In genomic region chr7:128665057-128665456, GRCh38 we compare ENCODE assay signal across 20 cellular contexts.
"Had no signal": no experiment of that assay in that cellular context is flagged by ENCODE, and none has a peak within 500 bp of the region (broad histone marks: within the 10 kb centered on the region; RNA-seq: fewer than 3 reads in every experiment).

No MANE protein-coding gene starts in this region.

- H3K9me3 ChIP-seq: colonic mucosa, gastrocnemius medialis, right lobe of liver, thyroid gland had no signal

- H3K4me1 Mint-ChIP-seq: natural killer cell; stimulated activated effector memory CD8-positive, alpha-beta T cell treated with anti-CD3 and anti-CD28 coated beads, Interleukin-12 subunit alpha, Interleukin-12 subunit beta, amount 100 ng/mL, for 72 hours had no signal

- H3K4me3 ChIP-seq: colonic mucosa, gastrocnemius medialis, lung, right lobe of liver, stomach, thyroid gland had no signal

- H3K27me3 ChIP-seq: colonic mucosa, gastrocnemius medialis, right lobe of liver, stomach, thyroid gland had no signal

- DNase-seq: colonic mucosa; effector memory CD4-positive, alpha-beta T cell; foreskin fibroblast; gastrocnemius medialis; kidney; natural killer cell; right lobe of liver; stimulated activated CD4-positive, alpha-beta T cell treated with anti-CD3 and anti-CD28 coated beads, Interleukin-2, amount 100 ng/mL, for 24 hours; stimulated activated CD4-positive, alpha-beta T cell treated with anti-CD3 and anti-CD28 coated beads, Interleukin-4, amount 100 ng/mL, for 24 hours; stimulated activated naive CD4-positive, alpha-beta T cell treated with Interleukin-2 at 50 U/mL for 16 hours; stomach; thyroid gland; trophoblast cell had no signal

- H3K4me3 Mint-ChIP-seq: dendritic cell treated with granulocyte-macrophage colony-stimulating factor and Interleukin-4, amounts not matched to agents 40 ng/mL and 50 ng/mL, for 4 days; memory B cell; natural killer cell; stimulated activated effector memory CD8-positive, alpha-beta T cell treated with anti-CD3 and anti-CD28 coated beads, Interleukin-12 subunit alpha, Interleukin-12 subunit beta, amount 100 ng/mL, for 72 hours had no signal

- ATAC-seq: gastrocnemius medialis; left lobe of liver; natural killer cell; right lobe of liver; stimulated activated effector memory CD8-positive, alpha-beta T cell treated with anti-CD3 and anti-CD28 coated beads, Interleukin-12 subunit alpha, Interleukin-12 subunit beta, amount 100 ng/mL, for 72 hours had no signal

- H3K27ac ChIP-seq: colonic mucosa, gastrocnemius medialis, parathyroid adenoma, right lobe of liver, stomach, thyroid gland had no signal

- H3K36me3 ChIP-seq: colonic mucosa, gastrocnemius medialis, right lobe of liver, thyroid gland had no signal

- H3K4me1 ChIP-seq: colonic mucosa, gastrocnemius medialis, parathyroid adenoma, right lobe of liver, stomach, thyroid gland had no signal

- H3K27ac Mint-ChIP-seq: dendritic cell treated with granulocyte-macrophage colony-stimulating factor and Interleukin-4, amounts not matched to agents 40 ng/mL and 50 ng/mL, for 4 days; memory B cell; natural killer cell; progenitor cell of endocrine pancreas; stimulated activated effector memory CD8-positive, alpha-beta T cell treated with anti-CD3 and anti-CD28 coated beads, Interleukin-12 subunit alpha, Interleukin-12 subunit beta, amount 100 ng/mL, for 72 hours had no signal

- H3K27me3 Mint-ChIP-seq: dendritic cell treated with granulocyte-macrophage colony-stimulating factor and Interleukin-4, amounts not matched to agents 40 ng/mL and 50 ng/mL, for 4 days; memory B cell; progenitor cell of endocrine pancreas had no signal
